26 cellular contexts compared by ENCODE assay signal in genomic region chr7:22485189-22485588, GRCh38. TPM values are rescaled to one million over a fixed set of nuclear protein-coding genes. Genes with fewer than 3 reads are reported as not detected.
DNase-seq lines count a peak whose midpoint lies in the region; ATAC-seq and TF ChIP-seq lines count a peak whose summit lies in the region.
"Had no signal": no experiment of that assay in that cellular context is flagged by ENCODE, and none has a peak within 500 bp of the region (broad histone marks: within the 10 kb centered on the region; RNA-seq: fewer than 3 reads in every experiment).

No MANE protein-coding gene starts in this region.

- no peaks in the 10 kb centered on the region for H3K36me3 ChIP-seq in PC-3 (ENCODE audit: low read depth, low read length)
- H3K36me3 ChIP-seq in osteoblast (ENCODE audit: insufficient read depth, low read length): peaks cover 26% of the 10 kb centered on the region
- H3K36me3 ChIP-seq: lower lobe of right lung had no signal

- peaks cover 18% of the 10 kb centered on the region for H3K4me1 ChIP-seq in PC-3 (ENCODE audit: insufficient read depth, low read length)
- H3K4me1 ChIP-seq in osteoblast (ENCODE audit: insufficient read depth, low read length): peaks cover 29% of the 10 kb centered on the region

- H3F3A ChIP-seq in PC-3 (ENCODE audit: low read length, unreplicated experiment): no peaks in the 10 kb centered on the region

- POLR2A ChIA-PET in PC-3 (lab: Charles Lee; ENCODE audit: unreplicated experiment): no interaction called here

- H3K4me3 ChIP-seq in PC-3 (ENCODE audit: low read length) (no peak overlapping the region), choroid plexus epithelial cell (ENCODE audit: low read depth, low read length) (no peak overlapping the region), osteoblast (ENCODE audit: insufficient read depth, low read length) (no peak overlapping the region)
- H3K4me3 ChIP-seq: lower lobe of right lung, mucosa of descending colon, PC-9 had no signal

- CTCF ChIA-PET in PC-3 (lab: Charles Lee): no interaction called here

- H4K20me1 ChIP-seq in PC-3 (ENCODE audit: low read length): no peaks in the 10 kb centered on the region
- H4K20me1 ChIP-seq in osteoblast (ENCODE audit: insufficient read depth, low read length): no peaks in the 10 kb centered on the region

- no peaks in the 10 kb centered on the region for H3K9me3 ChIP-seq in PC-3 (ENCODE audit: low read length)
- no peaks in the 10 kb centered on the region for H3K9me3 ChIP-seq in osteoblast (ENCODE audit: low read depth, low read length)
- H3K9me3 ChIP-seq: lower lobe of right lung, mucosa of descending colon had no signal

- DNase-seq in EH (ENCODE audit: low read depth) (peak; percentile 81), PC-3 (peak; percentile 47), choroid plexus epithelial cell (ENCODE audit: low read depth) (peak; percentile 26), osteoblast (ENCODE audit: insufficient read length, low spot score, missing footprints) (no peak), NCI-H526 (lab: John Stamatoyannopoulos, UW) (no peak), AML-193 (lab: John Stamatoyannopoulos, UW) (no peak)
- DNase-seq: activated T-cell treated with anti-CD3 and anti-CD28 coated beads for 4 hours; effector memory CD4-positive, alpha-beta T cell; erythroblast; foreskin melanocyte; H7; Kasumi-1; lower lobe of right lung; mucosa of descending colon; natural killer cell; NCI-H1436; NCI-H2081; NCI-H2227 treated with DMSO at 0.1 percent for 48 hours; NCI-H526 treated with DMSO at 0.1 percent for 48 hours; nucleus accumbens; Right ventricle myocardium superior; stimulated activated CD4-positive, alpha-beta T cell treated with anti-CD3 and anti-CD28 coated beads, Interleukin-4, amount 100 ng/mL, for 24 hours had no signal

- BruUV-seq in PC-3 (replicated peaks; lab: Mats Ljungman, UMichigan): no TSS peak

- H3K79me2 ChIP-seq in PC-3 (ENCODE audit: low read length): no peaks in the 10 kb centered on the region
- H3K79me2 ChIP-seq in osteoblast (ENCODE audit: insufficient read depth, low read length): peaks cover 47% of the 10 kb centered on the region

- no peak overlapping the region for H3K9ac ChIP-seq in PC-3 (ENCODE audit: low read length)

- H3K27me3 ChIP-seq in PC-3 (ENCODE audit: low read length): no peaks in the 10 kb centered on the region
- H3K27me3 ChIP-seq in osteoblast (ENCODE audit: insufficient read depth, low read length): no peaks in the 10 kb centered on the region

- H3K4me2 ChIP-seq in PC-3 (ENCODE audit: low read length) (no peak overlapping the region), osteoblast (ENCODE audit: insufficient read depth, low read length) (no peak overlapping the region)
- H3K4me2 ChIP-seq: PC-9 had no signal

- TF ChIP-seq CTCF in PC-3 (conservative IDR thresholded peaks at IDR 0.05; ENCODE audit: low read depth, low read length): no peak
- no peak for TF ChIP-seq CTCF in choroid plexus epithelial cell (conservative IDR thresholded peaks at IDR 0.05; ENCODE audit: low read depth, low read length)
- no peak for TF ChIP-seq CTCF in osteoblast (IDR thresholded peaks at IDR 0.05; ENCODE audit: extremely low read depth, low read depth, low read length)

- H3K27ac ChIP-seq in PC-3 (ENCODE audit: low read length): no peak overlapping the region
- peak overlapping the region; percentile 19 for H3K27ac ChIP-seq in osteoblast (ENCODE audit: low read depth, low read length)
- H3K27ac ChIP-seq: HL-60, lower lobe of right lung, PC-9 had no signal

- intact Hi-C loops in PC-3 (cut with micrococcal nuclease): loop anchor here (2.0 to 5.0 kb wide), 2 partner anchors 83 to 134 kb away; no protein-coding TSS in a partner anchor

- peak; percentile 52 for ATAC-seq in PC-3
- ATAC-seq in GM18498 (IDR thresholded peaks at IDR 0.05; ENCODE audit: unreplicated experiment): no peak
- no peak for ATAC-seq in GM18511 (IDR thresholded peaks at IDR 0.05; ENCODE audit: unreplicated experiment)
- ATAC-seq: lower lobe of right lung, mucosa of descending colon, natural killer cell had no signal

- no peaks in the 10 kb centered on the region for H3K9me2 ChIP-seq in PC-3 (replicated peaks; ENCODE audit: low read length)

- H2AFZ ChIP-seq in PC-3 (ENCODE audit: low read length) (no peak overlapping the region), osteoblast (ENCODE audit: low read length) (no peak overlapping the region)
- H2AFZ ChIP-seq: PC-9 had no signal

RNA-seq across cellular contexts. Expression of gene STEAP1B, which starts 14.8 kb away (rescaled TPM):
- total RNA-seq in PC-3 (2014; rRNA removed) (0.47 TPM in 1 of 2 replicates, not detected in the other), osteoblast (31.8 and 40.4 TPM in 2 replicates)

Comparison
In these comparisons a context has a peak if more than half of its experiments do, and no peak if none do; other contexts are left out.
1. DNase-seq: peak in EH (single experiment), PC-3 (single experiment) and choroid plexus epithelial cell (single experiment); none in osteoblast (single experiment), NCI-H526 (0 of 2) and AML-193 (0 of 2).
2. RNA of gene STEAP1B, which starts 14.8 kb away (total RNA-seq): 31.8 to 40.4 TPM in osteoblast; 0.47 TPM in PC-3; every median in the first group is over 10 times any median in the second.